Comparison of ENCODE assay signal across 19 cellular contexts in genomic region chr2:127091148-127091547, GRCh38. TPM values are rescaled to one million over a fixed set of nuclear protein-coding genes. Genes with fewer than 3 reads are reported as not detected.
DNase-seq lines count a peak whose midpoint lies in the region; ATAC-seq and TF ChIP-seq lines count a peak whose summit lies in the region.
"Had no signal": no experiment of that assay in that cellular context is flagged by ENCODE, and none has a peak within 500 bp of the region (broad histone marks: within the 10 kb centered on the region; RNA-seq: fewer than 3 reads in every experiment).

No MANE protein-coding gene starts in this region.

- H3K27ac Mint-ChIP-seq in endothelial cell (ENCODE audit: unreplicated experiment) = peak overlapping the region; percentile 72
- H3K27ac Mint-ChIP-seq in type B pancreatic cell = peak overlapping the region; percentile 23
- H3K27ac Mint-ChIP-seq: CD4-positive, CD25-positive, alpha-beta regulatory T cell had no signal

- WGBS in psoas muscle, 3 donors = 75 to 88% (median 80%) methylated on average over 5 of the region's 5 CpGs

- TF ChIP-seq CTCF in endothelial cell (IDR thresholded peaks at IDR 0.05; ENCODE audit: unreplicated experiment) (no peak), psoas muscle (IDR thresholded peaks at IDR 0.05) (no peak), type B pancreatic cell (conservative IDR thresholded peaks at IDR 0.05) (no peak)

- H3K36me3 ChIP-seq in psoas muscle (ENCODE audit: insufficient read depth in 1 of 2, low read depth in 1 of 2) = no peaks in the 10 kb centered on the region

- H3K4me3 Mint-ChIP-seq in endothelial cell (ENCODE audit: unreplicated experiment) (peak overlapping the region; percentile 74), type B pancreatic cell (no peak overlapping the region)

- no peaks in the 10 kb centered on the region for H3K9me3 ChIP-seq in psoas muscle

- ATAC-seq in psoas muscle = no peak
- no peak for ATAC-seq in SK-N-SH treated with all-trans-retinoic acid at 6 μM for 48 hours
- no peak for ATAC-seq in HG03139 (IDR thresholded peaks at IDR 0.05; ENCODE audit: unreplicated experiment)
- ATAC-seq: GM12878, PC-3 had no signal

- no peak overlapping the region for H3K4me3 ChIP-seq in psoas muscle
- H3K4me3 ChIP-seq: GM12878 had no signal

- H3K9me3 Mint-ChIP-seq in endothelial cell (ENCODE audit: unreplicated experiment) (no peaks in the 10 kb centered on the region), type B pancreatic cell (no peaks in the 10 kb centered on the region)
- H3K9me3 Mint-ChIP-seq: CD4-positive, CD25-positive, alpha-beta regulatory T cell had no signal

- peaks cover 94% of the 10 kb centered on the region for H3K4me1 ChIP-seq in psoas muscle

- H3K4me1 Mint-ChIP-seq in endothelial cell (ENCODE audit: unreplicated experiment) (peaks cover 54% of the 10 kb centered on the region), type B pancreatic cell (ENCODE audit: unreplicated experiment) (peaks cover 53% of the 10 kb centered on the region)

- no peaks in the 10 kb centered on the region for H3K27me3 ChIP-seq in psoas muscle (ENCODE audit: insufficient read depth in 3 of 3, low read length in 2 of 3)

- peaks cover 13% of the 10 kb centered on the region for H3K27me3 Mint-ChIP-seq in endothelial cell (ENCODE audit: unreplicated experiment)
- H3K27me3 Mint-ChIP-seq in type B pancreatic cell = no peaks in the 10 kb centered on the region
- H3K27me3 Mint-ChIP-seq: CD4-positive, CD25-positive, alpha-beta regulatory T cell had no signal

- H3K27ac ChIP-seq in angular gyrus (ENCODE audit: low read depth, low read length) (peak overlapping the region; percentile 19), psoas muscle (peak overlapping the region; percentile 98)

- intact Hi-C loops in psoas muscle (cut with DNase I) = no loop called here

- no peak for DNase-seq in endothelial cell (ENCODE audit: low spot score)
- DNase-seq in psoas muscle = peak in 1 of 2 donors; percentile 48
- DNase-seq in type B pancreatic cell (ENCODE audit: extremely low spot score, unreplicated experiment) = no peak
- DNase-seq in globus pallidus (ENCODE audit: low spot score) = no peak
- DNase-seq: ACHN; CD4-positive, CD25-positive, alpha-beta regulatory T cell; EL; HCEC 1CT; IMR-90; NCI-H1417 treated with DMSO at 0.1 percent for 48 hours; NCI-H1930; NCI-H345; NCI-H524 treated with DMSO at 0.1 percent for 48 hours; PC-3; RPMI8226 had no signal

- H3K36me3 Mint-ChIP-seq in endothelial cell (ENCODE audit: low read depth, unreplicated experiment) (peaks cover 12% of the 10 kb centered on the region), type B pancreatic cell (no peaks in the 10 kb centered on the region)
- H3K36me3 Mint-ChIP-seq: CD4-positive, CD25-positive, alpha-beta regulatory T cell had no signal

TF ChIP-seq in SK-N-SH treated with all-trans-retinoic acid at 6 μM for 48 hours, 23 proteins besides CTCF, POLR2A, EP300 and RAD21:
- TF ChIP-seq TOX (CRISPR knock-in tag; IDR thresholded peaks at IDR 0.05; ENCODE audit: borderline replicate concordance) (no peak), ESRRG (CRISPR knock-in tag; IDR thresholded peaks at IDR 0.05) (no peak), PATZ1 (CRISPR knock-in tag; IDR thresholded peaks at IDR 0.05; ENCODE audit: borderline replicate concordance) (no peak)

RNA-seq across cellular contexts. Expression of gene BIN1, which starts 15.8 kb away (rescaled TPM):
- total RNA-seq in endothelial cell (ENCODE audit: unreplicated experiment) (182 TPM), psoas muscle (1,000 to 10,000 TPM; 1,036 to 1,643 (median 1,260) TPM), type B pancreatic cell (ENCODE audit: low replicate concordance) (26.3 and 63.4 TPM in 2 replicates)
- polyA plus RNA-seq in psoas muscle = 1,000 to 10,000 TPM in 2 of 3 donors, 100 to 1,000 TPM in 1; 615 to 1,667 (median 1,547) TPM
